ENCODE assay signal across 12 cellular contexts in the genomic region with DNA sequence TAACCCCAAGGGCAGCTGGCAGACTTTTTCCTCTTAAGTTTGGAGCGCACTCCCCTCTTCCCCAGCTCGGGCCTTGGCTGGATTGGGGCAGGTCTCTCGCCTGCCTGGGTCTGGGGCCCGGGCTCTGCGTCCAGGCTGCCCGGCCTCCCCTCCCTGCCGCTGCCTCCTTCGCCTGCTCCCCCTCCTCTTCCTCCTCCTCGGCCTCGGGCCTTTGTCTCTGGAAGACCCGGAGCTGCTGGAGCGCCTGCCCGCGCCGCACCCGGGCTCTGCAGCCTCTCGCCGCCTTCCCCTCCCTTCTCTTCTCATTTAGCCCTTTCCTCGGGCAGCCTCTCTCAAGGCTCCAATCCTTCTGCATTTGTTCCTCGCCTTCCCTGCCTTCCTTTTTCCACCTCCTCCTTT.
A peak's percentile ranks its signal among the peaks of the same experiment; 100 is the strongest.
DNase-seq lines count a peak whose midpoint lies in the region; ATAC-seq, FAIRE-seq and TF ChIP-seq lines count a peak whose summit lies in the region.
"Had no signal": no experiment of that assay in that cellular context is flagged by ENCODE, and none has a peak within 500 bp of the region (broad histone marks: within the 10 kb centered on the region; RNA-seq: fewer than 3 reads in every experiment).

No MANE protein-coding gene starts in this region.

- TF ChIP-seq CTCF in colonic mucosa (IDR thresholded peaks at IDR 0.05) = no peak

- no peak for ATAC-seq in stimulated activated effector memory CD8-positive, alpha-beta T cell treated with anti-CD3 and anti-CD28 coated beads, Interleukin-12 subunit alpha, Interleukin-12 subunit beta, amount 100 ng/mL, for 72 hours
- ATAC-seq in HG03457 (IDR thresholded peaks at IDR 0.05; ENCODE audit: unreplicated experiment) = no peak

- H3K9me3 ChIP-seq in HUES64 (ENCODE audit: insufficient read depth, low read depth, low read length) = no peaks in the 10 kb centered on the region
- no peaks in the 10 kb centered on the region for H3K9me3 ChIP-seq in colonic mucosa
- no peaks in the 10 kb centered on the region for H3K9me3 ChIP-seq in small intestine (ENCODE audit: control insufficient read depth, low read depth)
- H3K9me3 ChIP-seq: left lung had no signal

- H3K4me1 Mint-ChIP-seq in stimulated activated effector memory CD8-positive, alpha-beta T cell treated with anti-CD3 and anti-CD28 coated beads, Interleukin-12 subunit alpha, Interleukin-12 subunit beta, amount 100 ng/mL, for 72 hours = peaks cover 9% of the 10 kb centered on the region

- no peaks in the 10 kb centered on the region for H3K9me3 Mint-ChIP-seq in stimulated activated effector memory CD8-positive, alpha-beta T cell treated with anti-CD3 and anti-CD28 coated beads, Interleukin-12 subunit alpha, Interleukin-12 subunit beta, amount 100 ng/mL, for 72 hours
- H3K9me3 Mint-ChIP-seq: activated B cell treated with CpG ODN at 0.5 μM for 24 hours had no signal

- H3K9ac ChIP-seq in HUES64 (ENCODE audit: low read depth, low read length) = peak overlapping the region; percentile 48
- H3K9ac ChIP-seq in colonic mucosa (ENCODE audit: low read depth in 2 of 2, low read length in 2 of 2) = peak overlapping the region; percentile 14 to 33

- H3K36me3 Mint-ChIP-seq in stimulated activated effector memory CD8-positive, alpha-beta T cell treated with anti-CD3 and anti-CD28 coated beads, Interleukin-12 subunit alpha, Interleukin-12 subunit beta, amount 100 ng/mL, for 72 hours = no peaks in the 10 kb centered on the region

- no peak overlapping the region for H3K4me3 Mint-ChIP-seq in stimulated activated effector memory CD8-positive, alpha-beta T cell treated with anti-CD3 and anti-CD28 coated beads, Interleukin-12 subunit alpha, Interleukin-12 subunit beta, amount 100 ng/mL, for 72 hours
- H3K4me3 Mint-ChIP-seq: activated B cell treated with CpG ODN at 0.5 μM for 24 hours had no signal

- peak overlapping the region; percentile 44 for H3K27ac Mint-ChIP-seq in stimulated activated effector memory CD8-positive, alpha-beta T cell treated with anti-CD3 and anti-CD28 coated beads, Interleukin-12 subunit alpha, Interleukin-12 subunit beta, amount 100 ng/mL, for 72 hours
- H3K27ac Mint-ChIP-seq: activated B cell treated with CpG ODN at 0.5 μM for 24 hours had no signal

- peaks cover 13% of the 10 kb centered on the region for H3K4me1 ChIP-seq in HUES64 (ENCODE audit: insufficient read depth, low read length)
- no peaks in the 10 kb centered on the region for H3K4me1 ChIP-seq in colonic mucosa
- no peaks in the 10 kb centered on the region for H3K4me1 ChIP-seq in small intestine (ENCODE audit: control insufficient read depth in 2 of 2, insufficient read depth in 1 of 2, low read depth in 1 of 2, low read length in 1 of 2)

- H3K4me3 ChIP-seq in HUES64 (ENCODE audit: low read length) (peak overlapping the region; percentile 32), colonic mucosa (no peak overlapping the region), small intestine (ENCODE audit: low read depth in 1 of 2, low read length in 2 of 2) (no peak overlapping the region)
- H3K4me3 ChIP-seq: left lung had no signal

- H3K27me3 ChIP-seq in HUES64 (ENCODE audit: insufficient read depth, low read length) (no peaks in the 10 kb centered on the region; the same call in 1 of the 2 replicates), colonic mucosa (no peaks in the 10 kb centered on the region), layer of hippocampus (ENCODE audit: control insufficient read depth, insufficient read depth, low read length) (no peaks in the 10 kb centered on the region), small intestine (ENCODE audit: control insufficient read depth in 2 of 2, insufficient read depth in 2 of 2, low read length in 2 of 2) (no peaks in the 10 kb centered on the region)
- H3K27me3 ChIP-seq: left lung had no signal

- H3K36me3 ChIP-seq in HUES64 (ENCODE audit: insufficient read depth, low read length) (no peaks in the 10 kb centered on the region), colonic mucosa (no peaks in the 10 kb centered on the region), small intestine (ENCODE audit: control insufficient read depth in 2 of 2, insufficient read depth in 2 of 2, low read length in 2 of 2) (no peaks in the 10 kb centered on the region)
- H3K36me3 ChIP-seq: left lung had no signal

- 7% methylated on average over 20 of the region's 20 CpGs for WGBS in HUES64
- WGBS in small intestine, 3 donors = 50 to 79% (median 77%) methylated on average over 20 of the region's 20 CpGs

- FAIRE-seq in small intestine (lab: Jason Lieb, UNC) = no peak

- intact Hi-C loops in colonic mucosa (cut with DNase I) = no loop called here

- no peak for DNase-seq in colonic mucosa
- DNase-seq in stimulated activated effector memory CD8-positive, alpha-beta T cell treated with anti-CD3 and anti-CD28 coated beads, Interleukin-12 subunit alpha, Interleukin-12 subunit beta, amount 100 ng/mL, for 72 hours (ENCODE audit: low spot score in 2 of 2) = no peak
- no peak for DNase-seq in activated T-cell treated with anti-CD3 and anti-CD28 coated beads, Interleukin-2, amount 50 U/mL, for 48 hours
- DNase-seq in NK-92 (lab: John Stamatoyannopoulos, UW; ENCODE audit: unreplicated experiment) = no peak
- DNase-seq in small intestine = no peak
- DNase-seq: activated B cell treated with CpG ODN at 0.5 μM for 24 hours; activated naive CD4-positive, alpha-beta T cell; stimulated activated CD4-positive, alpha-beta T cell treated with anti-CD3 and anti-CD28 coated beads, Interleukin-15, amount 100 ng/mL, for 24 hours had no signal

- peak overlapping the region; percentile 49; the same call in 1 of the 2 replicates for H3K27ac ChIP-seq in HUES64 (ENCODE audit: low read depth, low read length)
- H3K27ac ChIP-seq in colonic mucosa = peak overlapping the region; percentile 25
- H3K27ac ChIP-seq in layer of hippocampus (ENCODE audit: low read depth, low read length) = peak overlapping the region; percentile 42
- peak overlapping the region in 1 of 2 donors; percentile 33 for H3K27ac ChIP-seq in small intestine (ENCODE audit: low read depth in 1 of 2, low read length in 1 of 2)
